In genomic region chr10:69452676-69453415, GRCh38 we compare ENCODE assay signal across 11 cellular contexts. TPM values are rescaled to one million over a fixed set of nuclear protein-coding genes. Genes with fewer than 3 reads are reported as not detected.
DNase-seq lines count a peak whose midpoint lies in the region; ATAC-seq, FAIRE-seq and TF ChIP-seq lines count a peak whose summit lies in the region.
"Had no signal": no experiment of that assay in that cellular context is flagged by ENCODE, and none has a peak within 500 bp of the region (broad histone marks: within the 10 kb centered on the region; RNA-seq: fewer than 3 reads in every experiment).

No MANE protein-coding gene starts in this region.

- H3K27me3 Mint-ChIP-seq in Caco-2 (ENCODE audit: insufficient read depth, unreplicated experiment) (no peaks in the 10 kb centered on the region), naive B cell (peaks cover 17 to 38% (median 37%) of the 10 kb centered on the region in 3 donors)
- peaks cover 25% of the 10 kb centered on the region for H3K27me3 Mint-ChIP-seq in central memory CD8-positive, alpha-beta T cell

- BruUV-seq in Caco-2 (replicated peaks; lab: Mats Ljungman, UMichigan), result no TSS peak

- DNase-seq in A549 (ENCODE audit: low read depth in 1 of 2, low spot score in 1 of 2) (no peak), Caco-2 (no peak), naive B cell (no peak), left lung (no peak), RCC 7860 (ENCODE audit: low spot score) (no peak), Kasumi-1 (lab: John Stamatoyannopoulos, UW) (no peak), NCI-H1417 treated with DMSO at 0.1 percent for 48 hours (lab: John Stamatoyannopoulos, UW) (no peak)
- DNase-seq in central memory CD8-positive, alpha-beta T cell (ENCODE audit: low spot score in 2 of 2), result no peak
- DNase-seq: NCI-H1048, SJCRH30 had no signal

- TF ChIP-seq EP300 in A549 (IDR thresholded peaks at IDR 0.05), result no peak

- no peak for TF ChIP-seq RAD21 in A549 (conservative IDR thresholded peaks at IDR 0.05 in 1 of 2, IDR thresholded peaks at IDR 0.05 in 1 of 2)

- WGBS in A549 (ENCODE audit: missing lambda C conversion rate), result 78% methylated on average over 6 of the region's 6 CpGs

- FAIRE-seq in A549 (lab: Jason Lieb, UNC), result no peak
- FAIRE-seq in RCC 7860 (lab: Jason Lieb, UNC), result no peak

- H3K27ac Mint-ChIP-seq in Caco-2 (ENCODE audit: unreplicated experiment), result no peak overlapping the region
- H3K27ac Mint-ChIP-seq in central memory CD8-positive, alpha-beta T cell (ENCODE audit: low read depth), result no peak overlapping the region
- no peak overlapping the region for H3K27ac Mint-ChIP-seq in naive B cell

- H3K4me3 Mint-ChIP-seq in Caco-2 (ENCODE audit: unreplicated experiment), result peak overlapping the region; percentile 78
- H3K4me3 Mint-ChIP-seq in central memory CD8-positive, alpha-beta T cell, result peak overlapping the region; percentile 82
- H3K4me3 Mint-ChIP-seq in naive B cell, result peak overlapping the region in 7 of 8 donors; percentile 32 to 86 (median 59)

- H3K27ac ChIP-seq in A549, result peak overlapping the region; percentile 1 to 92; a peak in 3 of 6 replicates
- H3K27ac ChIP-seq in left lung, result no peak overlapping the region
- H3K27ac ChIP-seq: SJCRH30 had no signal

- intact Hi-C loops in Caco-2 (cut with micrococcal nuclease; ENCODE audit: unreplicated experiment), result no loop called here
- intact Hi-C loops in left lung (cut with DNase I), result no loop called here

- peaks cover 27% of the 10 kb centered on the region for H3K36me3 Mint-ChIP-seq in Caco-2 (ENCODE audit: insufficient read depth, unreplicated experiment)
- no peaks in the 10 kb centered on the region for H3K36me3 Mint-ChIP-seq in central memory CD8-positive, alpha-beta T cell (ENCODE audit: insufficient read depth)
- no peaks in the 10 kb centered on the region for H3K36me3 Mint-ChIP-seq in naive B cell

- ATAC-seq in A549 (no peak), naive B cell (ENCODE audit: low read depth in 2 of 2) (no peak), left lung (no peak)
- no peak for ATAC-seq in central memory CD8-positive, alpha-beta T cell (replicated peaks; ENCODE audit: extremely low read depth, poor library complexity, severe bottlenecking)

- peaks cover 44% of the 10 kb centered on the region for H3K4me1 Mint-ChIP-seq in Caco-2 (ENCODE audit: low read depth, unreplicated experiment)
- H3K4me1 Mint-ChIP-seq in central memory CD8-positive, alpha-beta T cell, result peaks cover 25% of the 10 kb centered on the region
- H3K4me1 Mint-ChIP-seq in naive B cell, result peaks cover 6 to 17% (median 9%) of the 10 kb centered on the region in 3 donors

- CTCF ChIA-PET in A549 (lab: Yijun Ruan, JAX) (interaction anchor here (0.8 to 2.3 kb wide), 7 partner anchors 10 to 63 kb away, joined by 3 to 14 read pairs (median 5); no protein-coding TSS in a partner anchor), Caco-2 (lab: Charles Lee) (interaction anchor here (3.9 kb wide), 1 partner anchor 45 kb away, joined by 38 read pairs; no protein-coding TSS in a partner anchor)

- TF ChIP-seq POLR2A in A549 (IDR thresholded peaks at IDR 0.05; ENCODE audit: low read length), result no peak

- peaks cover 75% of the 10 kb centered on the region for H3K4me1 ChIP-seq in A549
- peaks cover 41% of the 10 kb centered on the region for H3K4me1 ChIP-seq in Caco-2
- peaks cover 19 to 40% of the 10 kb centered on the region in 2 donors for H3K4me1 ChIP-seq in left lung
- H3K4me1 ChIP-seq: SJCRH30 had no signal

- POLR2A ChIA-PET in A549 (lab: Yijun Ruan, JAX), result no interaction called here
- POLR2A ChIA-PET in Caco-2 (lab: Charles Lee), result no interaction called here

- no peaks in the 10 kb centered on the region for H3K9me3 ChIP-seq in A549
- no peaks in the 10 kb centered on the region for H3K9me3 ChIP-seq in Caco-2
- H3K9me3 ChIP-seq in left lung, result no peaks in the 10 kb centered on the region
- H3K9me3 ChIP-seq: SJCRH30 had no signal

- H3K36me3 ChIP-seq in Caco-2 (ENCODE audit: control insufficient read depth, insufficient read depth, low read length) (no peaks in the 10 kb centered on the region), left lung (no peaks in the 10 kb centered on the region)
- H3K36me3 ChIP-seq: SJCRH30 had no signal

- no peaks in the 10 kb centered on the region for H3K9me3 Mint-ChIP-seq in Caco-2 (ENCODE audit: unreplicated experiment)
- H3K9me3 Mint-ChIP-seq in central memory CD8-positive, alpha-beta T cell, result no peaks in the 10 kb centered on the region
- no peaks in the 10 kb centered on the region for H3K9me3 Mint-ChIP-seq in naive B cell

- peak overlapping the region; percentile 87 for H3K4me2 ChIP-seq in A549

- no peak for TF ChIP-seq CTCF in A549 (IDR thresholded peaks at IDR 0.05)
- TF ChIP-seq CTCF in Caco-2 (IDR thresholded peaks at IDR 0.05; ENCODE audit: insufficient read depth in 1 of 2, low read depth in 1 of 2, low read length in 1 of 2, severe bottlenecking in 1 of 2, unreplicated experiment in 1 of 2), result no peak
- TF ChIP-seq CTCF in left lung (IDR thresholded peaks at IDR 0.05), result no peak

- H3K4me3 ChIP-seq in A549, result peak overlapping the region; percentile 78
- H3K4me3 ChIP-seq in Caco-2 (ENCODE audit: low read depth, low read length), result no peak overlapping the region
- peak overlapping the region in 1 of 2 donors; percentile 68 for H3K4me3 ChIP-seq in left lung
- H3K4me3 ChIP-seq: SJCRH30 had no signal

- no peaks in the 10 kb centered on the region for H3K27me3 ChIP-seq in Caco-2 (replicated peaks; ENCODE audit: control insufficient read depth, insufficient read depth, low read length)
- H3K27me3 ChIP-seq in left lung, result peaks cover 0 to 22% of the 10 kb centered on the region in 2 donors
- H3K27me3 ChIP-seq: SJCRH30 had no signal

TF ChIP-seq in A549, 52 proteins besides CTCF, POLR2A, EP300 and RAD21:
- TF ChIP-seq PHF8 (IDR thresholded peaks at IDR 0.05; ENCODE audit: borderline replicate concordance, low read depth), result no peak
- no peak for TF ChIP-seq USF2 (IDR thresholded peaks at IDR 0.05)
- no peak for TF ChIP-seq FOXS1 (CRISPR knock-in tag; IDR thresholded peaks at IDR 0.05)
- no peak for TF ChIP-seq GATA3 (IDR thresholded peaks at IDR 0.05; ENCODE audit: borderline replicate concordance)
- no peak for TF ChIP-seq RCOR1 (IDR thresholded peaks at IDR 0.05; ENCODE audit: low read depth, low read length)
- no peak for TF ChIP-seq HES2 (IDR thresholded peaks at IDR 0.05)
- TF ChIP-seq TFCP2L1 (CRISPR knock-in tag; IDR thresholded peaks at IDR 0.05), result no peak
- TF ChIP-seq CHD4 (IDR thresholded peaks at IDR 0.05; ENCODE audit: borderline replicate concordance), result no peak
- no peak for TF ChIP-seq CHD2 (IDR thresholded peaks at IDR 0.05; ENCODE audit: low read length, partially characterized antibody)
- TF ChIP-seq ZC3H11A (IDR thresholded peaks at IDR 0.05), result no peak
- no peak for TF ChIP-seq HOXB13 (CRISPR knock-in tag; IDR thresholded peaks at IDR 0.05; ENCODE audit: low read depth)
- no peak for TF ChIP-seq CBX8 (IDR thresholded peaks at IDR 0.05)

RNA-seq across cellular contexts. Expression of gene TSPAN15, which starts 1.6 kb away (rescaled TPM):
- polyA plus RNA-seq in A549 (2011; rRNA removed) (89.0 and 89.6 TPM in 2 replicates), A549 (2017; fragmentation: RNase III; extraction: RNeasy Plus Mini Kit Qiagen cat#74134 plus additional on column Dnase treatment) (49.3 to 60.2 TPM (median 54.4 TPM) in 3 replicates), naive B cell (ENCODE audit: low read depth in 6 of 6) (under 1 TPM in 1 of 6 donors, not detected in 5; 0.16 TPM)
- polyA plus RNA-seq in A549 (2012; cell fraction: cytosol; rRNA removed), result 159 and 209 TPM in 2 replicates
- polyA plus RNA-seq in A549 (2012; cell fraction: nucleus; rRNA removed), result 211 and 234 TPM in 2 replicates
- 132 and 156 TPM in 2 replicates for polyA minus RNA-seq in A549 (2011; rRNA and poly(A)+ RNA removed)
- total RNA-seq in Caco-2 (2022) (86.5 and 89.0 TPM in 2 replicates), left lung (10 to 100 TPM; 52.4 to 67.9 TPM)

RNA-seq across cellular contexts. Expression of gene TACR2, which starts 36.1 kb away (rescaled TPM):
- polyA plus RNA-seq in A549 (2011; rRNA removed) (0.16 and 0.24 TPM in 2 replicates), A549 (2017; fragmentation: RNase III; extraction: RNeasy Plus Mini Kit Qiagen cat#74134 plus additional on column Dnase treatment) (0.09 to 0.21 TPM (median 0.15 TPM) in 3 replicates), naive B cell (ENCODE audit: low read depth in 6 of 6) (under 1 TPM in 2 of 6 donors, not detected in 4; 0.34 to 0.38 TPM)
- polyA plus RNA-seq in A549 (2012; cell fraction: cytosol; rRNA removed), result 0.17 and 0.21 TPM in 2 replicates
- 0.06 and 0.16 TPM in 2 replicates for polyA plus RNA-seq in A549 (2012; cell fraction: nucleus; rRNA removed)
- polyA minus RNA-seq in A549 (2011; rRNA and poly(A)+ RNA removed), result 0.12 and 0.19 TPM in 2 replicates
- total RNA-seq in Caco-2 (2022) (0.57 and 0.60 TPM in 2 replicates), left lung (under 1 TPM; 0.31 to 0.55 TPM)
- total RNA-seq: HT1080 had no signal

Comparison
In these comparisons a context has a peak if more than half of its experiments do, and no peak if none do; other contexts are left out.
1. H3K27ac ChIP-seq: peak in A549 (2 of 2); none in left lung (0 of 2).
2. Peak in every context shown above with its lines, with median percentiles within 50 percentile points of each other: H3K4me3 Mint-ChIP-seq.